ENCODE assay signal across 1 cellular context in the genomic region with DNA sequence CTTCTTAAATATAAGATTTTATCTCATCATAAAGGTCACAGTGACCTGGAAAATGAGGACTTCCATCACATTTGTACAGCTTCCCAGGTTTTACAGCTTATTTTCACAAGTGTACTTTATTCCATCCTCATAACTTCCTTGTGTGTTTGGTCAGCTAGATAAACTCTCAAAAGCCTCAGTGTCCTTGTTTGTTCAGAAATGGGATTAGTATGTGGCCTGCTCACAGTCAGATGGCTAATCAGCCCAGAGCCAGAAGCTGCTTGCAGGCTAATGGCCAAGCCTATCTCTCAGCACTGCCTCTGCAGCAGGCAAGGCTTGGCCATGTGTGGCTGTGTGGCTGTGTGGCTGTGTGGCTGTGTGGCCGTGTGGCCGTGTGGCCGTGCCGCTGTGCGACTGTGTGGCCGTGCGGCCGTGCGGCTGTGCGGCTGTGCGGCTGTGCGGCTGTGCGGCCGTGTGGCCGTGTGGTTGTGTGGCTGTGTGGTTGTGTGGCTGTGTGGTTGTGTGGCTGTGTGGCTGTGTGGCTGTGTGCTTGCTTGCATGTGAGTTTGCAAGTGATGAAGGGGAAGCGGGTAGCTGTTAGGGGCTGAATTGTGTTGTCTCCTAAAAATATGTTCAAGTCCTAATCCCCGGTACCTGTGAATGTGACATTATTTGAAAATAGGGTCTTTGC.
TF ChIP-seq lines count a peak whose summit lies in the region.

No MANE protein-coding gene starts in this region.

TF ChIP-seq in K562, 482 proteins besides CTCF, POLR2A, EP300 and RAD21 (continued from another document and continues in another):
- peak; percentile 43 to 62; a peak in 3 of 4 replicates for TF ChIP-seq RCOR1 (IDR thresholded peaks at IDR 0.05; ENCODE audit: borderline replicate concordance in 1 of 2, low read depth in 2 of 2, low read length in 2 of 2)
- no peak for TF ChIP-seq HLTF (IDR thresholded peaks at IDR 0.05)
- TF ChIP-seq ELF1 (tag; IDR thresholded peaks at IDR 0.05) = no peak
- TF ChIP-seq, protein P1, sequence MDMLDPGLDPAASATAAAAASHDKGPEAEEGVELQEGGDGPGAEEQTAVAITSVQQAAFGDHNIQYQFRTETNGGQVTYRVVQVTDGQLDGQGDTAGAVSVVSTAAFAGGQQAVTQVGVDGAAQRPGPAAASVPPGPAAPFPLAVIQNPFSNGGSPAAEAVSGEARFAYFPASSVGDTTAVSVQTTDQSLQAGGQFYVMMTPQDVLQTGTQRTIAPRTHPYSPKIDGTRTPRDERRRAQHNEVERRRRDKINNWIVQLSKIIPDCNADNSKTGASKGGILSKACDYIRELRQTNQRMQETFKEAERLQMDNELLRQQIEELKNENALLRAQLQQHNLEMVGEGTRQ (CRISPR knock-in tag; IDR thresholded peaks at IDR 0.05) = no peak
- 0 out of 2 replicates have a peak, but pooled peaks have one; percentile 36 for TF ChIP-seq NFE2 (IDR thresholded peaks at IDR 0.05; ENCODE audit: low read depth)
- no peak for TF ChIP-seq ZNF431 (CRISPR knock-in tag; IDR thresholded peaks at IDR 0.05)
- no peak for TF ChIP-seq ERF (CRISPR knock-in tag; IDR thresholded peaks at IDR 0.05)
- TF ChIP-seq ZNF644 (tag; IDR thresholded peaks at IDR 0.05; ENCODE audit: low read depth) = 0 out of 2 replicates have a peak, but pooled peaks have one; percentile 51
- TF ChIP-seq SAFB2 (IDR thresholded peaks at IDR 0.05; ENCODE audit: borderline replicate concordance, low read depth, low read length, severe bottlenecking) = no peak
- TF ChIP-seq XRCC4 (IDR thresholded peaks at IDR 0.05; ENCODE audit: extremely low read depth, insufficient read depth, insufficient read length) = no peak
- TF ChIP-seq, protein P2, sequence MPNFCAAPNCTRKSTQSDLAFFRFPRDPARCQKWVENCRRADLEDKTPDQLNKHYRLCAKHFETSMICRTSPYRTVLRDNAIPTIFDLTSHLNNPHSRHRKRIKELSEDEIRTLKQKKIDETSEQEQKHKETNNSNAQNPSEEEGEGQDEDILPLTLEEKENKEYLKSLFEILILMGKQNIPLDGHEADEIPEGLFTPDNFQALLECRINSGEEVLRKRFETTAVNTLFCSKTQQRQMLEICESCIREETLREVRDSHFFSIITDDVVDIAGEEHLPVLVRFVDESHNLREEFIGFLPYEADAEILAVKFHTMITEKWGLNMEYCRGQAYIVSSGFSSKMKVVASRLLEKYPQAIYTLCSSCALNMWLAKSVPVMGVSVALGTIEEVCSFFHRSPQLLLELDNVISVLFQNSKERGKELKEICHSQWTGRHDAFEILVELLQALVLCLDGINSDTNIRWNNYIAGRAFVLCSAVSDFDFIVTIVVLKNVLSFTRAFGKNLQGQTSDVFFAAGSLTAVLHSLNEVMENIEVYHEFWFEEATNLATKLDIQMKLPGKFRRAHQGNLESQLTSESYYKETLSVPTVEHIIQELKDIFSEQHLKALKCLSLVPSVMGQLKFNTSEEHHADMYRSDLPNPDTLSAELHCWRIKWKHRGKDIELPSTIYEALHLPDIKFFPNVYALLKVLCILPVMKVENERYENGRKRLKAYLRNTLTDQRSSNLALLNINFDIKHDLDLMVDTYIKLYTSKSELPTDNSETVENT (CRISPR knock-in tag; IDR thresholded peaks at IDR 0.05) = no peak
- TF ChIP-seq, protein P3, sequence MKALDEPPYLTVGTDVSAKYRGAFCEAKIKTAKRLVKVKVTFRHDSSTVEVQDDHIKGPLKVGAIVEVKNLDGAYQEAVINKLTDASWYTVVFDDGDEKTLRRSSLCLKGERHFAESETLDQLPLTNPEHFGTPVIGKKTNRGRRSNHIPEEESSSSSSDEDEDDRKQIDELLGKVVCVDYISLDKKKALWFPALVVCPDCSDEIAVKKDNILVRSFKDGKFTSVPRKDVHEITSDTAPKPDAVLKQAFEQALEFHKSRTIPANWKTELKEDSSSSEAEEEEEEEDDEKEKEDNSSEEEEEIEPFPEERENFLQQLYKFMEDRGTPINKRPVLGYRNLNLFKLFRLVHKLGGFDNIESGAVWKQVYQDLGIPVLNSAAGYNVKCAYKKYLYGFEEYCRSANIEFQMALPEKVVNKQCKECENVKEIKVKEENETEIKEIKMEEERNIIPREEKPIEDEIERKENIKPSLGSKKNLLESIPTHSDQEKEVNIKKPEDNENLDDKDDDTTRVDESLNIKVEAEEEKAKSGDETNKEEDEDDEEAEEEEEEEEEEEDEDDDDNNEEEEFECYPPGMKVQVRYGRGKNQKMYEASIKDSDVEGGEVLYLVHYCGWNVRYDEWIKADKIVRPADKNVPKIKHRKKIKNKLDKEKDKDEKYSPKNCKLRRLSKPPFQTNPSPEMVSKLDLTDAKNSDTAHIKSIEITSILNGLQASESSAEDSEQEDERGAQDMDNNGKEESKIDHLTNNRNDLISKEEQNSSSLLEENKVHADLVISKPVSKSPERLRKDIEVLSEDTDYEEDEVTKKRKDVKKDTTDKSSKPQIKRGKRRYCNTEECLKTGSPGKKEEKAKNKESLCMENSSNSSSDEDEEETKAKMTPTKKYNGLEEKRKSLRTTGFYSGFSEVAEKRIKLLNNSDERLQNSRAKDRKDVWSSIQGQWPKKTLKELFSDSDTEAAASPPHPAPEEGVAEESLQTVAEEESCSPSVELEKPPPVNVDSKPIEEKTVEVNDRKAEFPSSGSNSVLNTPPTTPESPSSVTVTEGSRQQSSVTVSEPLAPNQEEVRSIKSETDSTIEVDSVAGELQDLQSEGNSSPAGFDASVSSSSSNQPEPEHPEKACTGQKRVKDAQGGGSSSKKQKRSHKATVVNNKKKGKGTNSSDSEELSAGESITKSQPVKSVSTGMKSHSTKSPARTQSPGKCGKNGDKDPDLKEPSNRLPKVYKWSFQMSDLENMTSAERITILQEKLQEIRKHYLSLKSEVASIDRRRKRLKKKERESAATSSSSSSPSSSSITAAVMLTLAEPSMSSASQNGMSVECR (CRISPR knock-in tag; IDR thresholded peaks at IDR 0.05) = no peak
- no peak for TF ChIP-seq ZNF507 (tag; conservative IDR thresholded peaks at IDR 0.05)
- no peak for TF ChIP-seq POLR2B (IDR thresholded peaks at IDR 0.05; ENCODE audit: low read depth, partially characterized antibody)
- TF ChIP-seq C11orf30 (IDR thresholded peaks at IDR 0.05; ENCODE audit: low read depth) = no peak
- no peak for TF ChIP-seq SRSF1 (IDR thresholded peaks at IDR 0.05; ENCODE audit: low read depth, low read length)
- TF ChIP-seq TEAD2 (tag; IDR thresholded peaks at IDR 0.05) = no peak
- peak; percentile 58 for TF ChIP-seq CREM (IDR thresholded peaks at IDR 0.05; ENCODE audit: low read depth)
- no peak for TF ChIP-seq RAD51 (IDR thresholded peaks at IDR 0.05; ENCODE audit: borderline replicate concordance, low read depth)
- no peak for TF ChIP-seq NFIX (CRISPR knock-in tag; IDR thresholded peaks at IDR 0.05; ENCODE audit: low read depth)
- TF ChIP-seq SMARCA5 (IDR thresholded peaks at IDR 0.05) = no peak
- TF ChIP-seq, protein P4, sequence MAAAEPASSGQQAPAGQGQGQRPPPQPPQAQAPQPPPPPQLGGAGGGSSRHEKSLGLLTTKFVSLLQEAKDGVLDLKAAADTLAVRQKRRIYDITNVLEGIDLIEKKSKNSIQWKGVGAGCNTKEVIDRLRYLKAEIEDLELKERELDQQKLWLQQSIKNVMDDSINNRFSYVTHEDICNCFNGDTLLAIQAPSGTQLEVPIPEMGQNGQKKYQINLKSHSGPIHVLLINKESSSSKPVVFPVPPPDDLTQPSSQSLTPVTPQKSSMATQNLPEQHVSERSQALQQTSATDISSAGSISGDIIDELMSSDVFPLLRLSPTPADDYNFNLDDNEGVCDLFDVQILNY (CRISPR knock-in tag; IDR thresholded peaks at IDR 0.05) = no peak
- no peak for TF ChIP-seq CEBPB (tag; IDR thresholded peaks at IDR 0.05)
- TF ChIP-seq LCOR (CRISPR knock-in tag; IDR thresholded peaks at IDR 0.05) = no peak
- TF ChIP-seq TCFL5 (CRISPR knock-in tag; conservative IDR thresholded peaks at IDR 0.05) = no peak
- no peak for TF ChIP-seq ZNF79 (CRISPR knock-in tag; IDR thresholded peaks at IDR 0.05; ENCODE audit: low read depth)
- no peak for TF ChIP-seq PCBP1 (IDR thresholded peaks at IDR 0.05; ENCODE audit: low read depth, low read length, poor library complexity, severe bottlenecking)
- TF ChIP-seq RB1 (IDR thresholded peaks at IDR 0.05; ENCODE audit: low read depth) = no peak
- TF ChIP-seq ARID1B (IDR thresholded peaks at IDR 0.05) = peak; percentile 97
- TF ChIP-seq, protein P5, sequence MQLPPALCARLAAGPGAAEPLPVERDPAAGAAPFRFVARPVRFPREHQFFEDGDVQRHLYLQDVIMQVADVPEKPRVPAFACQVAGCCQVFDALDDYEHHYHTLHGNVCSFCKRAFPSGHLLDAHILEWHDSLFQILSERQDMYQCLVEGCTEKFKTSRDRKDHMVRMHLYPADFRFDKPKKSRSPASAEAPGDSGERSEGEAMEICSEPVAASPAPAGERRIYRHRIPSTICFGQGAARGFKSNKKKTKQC (CRISPR knock-in tag; IDR thresholded peaks at IDR 0.05) = no peak
- TF ChIP-seq GTF2F1 (IDR thresholded peaks at IDR 0.05; ENCODE audit: low read depth, low read length) = no peak
- TF ChIP-seq, protein P6, sequence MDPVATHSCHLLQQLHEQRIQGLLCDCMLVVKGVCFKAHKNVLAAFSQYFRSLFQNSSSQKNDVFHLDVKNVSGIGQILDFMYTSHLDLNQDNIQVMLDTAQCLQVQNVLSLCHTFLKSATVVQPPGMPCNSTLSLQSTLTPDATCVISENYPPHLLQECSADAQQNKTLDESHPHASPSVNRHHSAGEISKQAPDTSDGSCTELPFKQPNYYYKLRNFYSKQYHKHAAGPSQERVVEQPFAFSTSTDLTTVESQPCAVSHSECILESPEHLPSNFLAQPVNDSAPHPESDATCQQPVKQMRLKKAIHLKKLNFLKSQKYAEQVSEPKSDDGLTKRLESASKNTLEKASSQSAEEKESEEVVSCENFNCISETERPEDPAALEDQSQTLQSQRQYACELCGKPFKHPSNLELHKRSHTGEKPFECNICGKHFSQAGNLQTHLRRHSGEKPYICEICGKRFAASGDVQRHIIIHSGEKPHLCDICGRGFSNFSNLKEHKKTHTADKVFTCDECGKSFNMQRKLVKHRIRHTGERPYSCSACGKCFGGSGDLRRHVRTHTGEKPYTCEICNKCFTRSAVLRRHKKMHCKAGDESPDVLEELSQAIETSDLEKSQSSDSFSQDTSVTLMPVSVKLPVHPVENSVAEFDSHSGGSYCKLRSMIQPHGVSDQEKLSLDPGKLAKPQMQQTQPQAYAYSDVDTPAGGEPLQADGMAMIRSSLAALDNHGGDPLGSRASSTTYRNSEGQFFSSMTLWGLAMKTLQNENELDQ (CRISPR knock-in tag; IDR thresholded peaks at IDR 0.05; ENCODE audit: borderline replicate concordance) = no peak
- TF ChIP-seq, protein P7, sequence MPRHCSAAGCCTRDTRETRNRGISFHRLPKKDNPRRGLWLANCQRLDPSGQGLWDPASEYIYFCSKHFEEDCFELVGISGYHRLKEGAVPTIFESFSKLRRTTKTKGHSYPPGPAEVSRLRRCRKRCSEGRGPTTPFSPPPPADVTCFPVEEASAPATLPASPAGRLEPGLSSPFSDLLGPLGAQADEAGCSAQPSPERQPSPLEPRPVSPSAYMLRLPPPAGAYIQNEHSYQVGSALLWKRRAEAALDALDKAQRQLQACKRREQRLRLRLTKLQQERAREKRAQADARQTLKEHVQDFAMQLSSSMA (CRISPR knock-in tag; IDR thresholded peaks at IDR 0.05) = no peak
- TF ChIP-seq ZNF699 (CRISPR knock-in tag; IDR thresholded peaks at IDR 0.05; ENCODE audit: insufficient replicate concordance) = no peak
- TF ChIP-seq ZNF830 (CRISPR knock-in tag; IDR thresholded peaks at IDR 0.05) = no peak
- peak; percentile 81; the same call in 1 of the 2 replicates for TF ChIP-seq MBD2 (IDR thresholded peaks at IDR 0.05; ENCODE audit: borderline replicate concordance, low read depth)
- TF ChIP-seq PURB (CRISPR knock-in tag; IDR thresholded peaks at IDR 0.05; ENCODE audit: low read depth) = no peak
- TF ChIP-seq, protein P8, sequence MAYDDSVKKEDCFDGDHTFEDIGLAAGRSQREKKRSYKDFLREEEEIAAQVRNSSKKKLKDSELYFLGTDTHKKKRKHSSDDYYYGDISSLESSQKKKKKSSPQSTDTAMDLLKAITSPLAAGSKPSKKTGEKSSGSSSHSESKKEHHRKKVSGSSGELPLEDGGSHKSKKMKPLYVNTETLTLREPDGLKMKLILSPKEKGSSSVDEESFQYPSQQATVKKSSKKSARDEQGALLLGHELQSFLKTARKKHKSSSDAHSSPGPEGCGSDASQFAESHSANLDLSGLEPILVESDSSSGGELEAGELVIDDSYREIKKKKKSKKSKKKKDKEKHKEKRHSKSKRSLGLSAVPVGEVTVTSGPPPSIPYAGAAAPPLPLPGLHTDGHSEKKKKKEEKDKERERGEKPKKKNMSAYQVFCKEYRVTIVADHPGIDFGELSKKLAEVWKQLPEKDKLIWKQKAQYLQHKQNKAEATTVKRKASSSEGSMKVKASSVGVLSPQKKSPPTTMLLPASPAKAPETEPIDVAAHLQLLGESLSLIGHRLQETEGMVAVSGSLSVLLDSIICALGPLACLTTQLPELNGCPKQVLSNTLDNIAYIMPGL (CRISPR knock-in tag; IDR thresholded peaks at IDR 0.05) = no peak
- peak; percentile 79 to 80; a peak in 3 of 4 replicates for TF ChIP-seq TBL1XR1 (IDR thresholded peaks at IDR 0.05; ENCODE audit: low read length in 2 of 2)
- TF ChIP-seq, protein P9, sequence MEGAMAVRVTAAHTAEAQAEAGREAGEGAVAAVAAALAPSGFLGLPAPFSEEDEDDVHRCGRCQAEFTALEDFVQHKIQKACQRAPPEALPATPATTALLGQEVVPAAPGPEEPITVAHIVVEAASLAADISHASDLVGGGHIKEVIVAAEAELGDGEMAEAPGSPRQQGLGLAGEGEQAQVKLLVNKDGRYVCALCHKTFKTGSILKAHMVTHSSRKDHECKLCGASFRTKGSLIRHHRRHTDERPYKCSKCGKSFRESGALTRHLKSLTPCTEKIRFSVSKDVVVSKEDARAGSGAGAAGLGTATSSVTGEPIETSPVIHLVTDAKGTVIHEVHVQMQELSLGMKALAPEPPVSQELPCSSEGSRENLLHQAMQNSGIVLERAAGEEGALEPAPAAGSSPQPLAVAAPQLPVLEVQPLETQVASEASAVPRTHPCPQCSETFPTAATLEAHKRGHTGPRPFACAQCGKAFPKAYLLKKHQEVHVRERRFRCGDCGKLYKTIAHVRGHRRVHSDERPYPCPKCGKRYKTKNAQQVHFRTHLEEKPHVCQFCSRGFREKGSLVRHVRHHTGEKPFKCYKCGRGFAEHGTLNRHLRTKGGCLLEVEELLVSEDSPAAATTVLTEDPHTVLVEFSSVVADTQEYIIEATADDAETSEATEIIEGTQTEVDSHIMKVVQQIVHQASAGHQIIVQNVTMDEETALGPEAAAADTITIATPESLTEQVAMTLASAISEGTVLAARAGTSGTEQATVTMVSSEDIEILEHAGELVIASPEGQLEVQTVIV (CRISPR knock-in tag; IDR thresholded peaks at IDR 0.05; ENCODE audit: borderline replicate concordance) = no peak
- TF ChIP-seq, protein P10, sequence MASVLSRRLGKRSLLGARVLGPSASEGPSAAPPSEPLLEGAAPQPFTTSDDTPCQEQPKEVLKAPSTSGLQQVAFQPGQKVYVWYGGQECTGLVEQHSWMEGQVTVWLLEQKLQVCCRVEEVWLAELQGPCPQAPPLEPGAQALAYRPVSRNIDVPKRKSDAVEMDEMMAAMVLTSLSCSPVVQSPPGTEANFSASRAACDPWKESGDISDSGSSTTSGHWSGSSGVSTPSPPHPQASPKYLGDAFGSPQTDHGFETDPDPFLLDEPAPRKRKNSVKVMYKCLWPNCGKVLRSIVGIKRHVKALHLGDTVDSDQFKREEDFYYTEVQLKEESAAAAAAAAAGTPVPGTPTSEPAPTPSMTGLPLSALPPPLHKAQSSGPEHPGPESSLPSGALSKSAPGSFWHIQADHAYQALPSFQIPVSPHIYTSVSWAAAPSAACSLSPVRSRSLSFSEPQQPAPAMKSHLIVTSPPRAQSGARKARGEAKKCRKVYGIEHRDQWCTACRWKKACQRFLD (CRISPR knock-in tag; IDR thresholded peaks at IDR 0.05) = no peak; the same call in 1 of the 2 replicates
- TF ChIP-seq MTA2 (IDR thresholded peaks at IDR 0.05; ENCODE audit: low read depth) = peak; percentile 95
